In the genomic region with DNA sequence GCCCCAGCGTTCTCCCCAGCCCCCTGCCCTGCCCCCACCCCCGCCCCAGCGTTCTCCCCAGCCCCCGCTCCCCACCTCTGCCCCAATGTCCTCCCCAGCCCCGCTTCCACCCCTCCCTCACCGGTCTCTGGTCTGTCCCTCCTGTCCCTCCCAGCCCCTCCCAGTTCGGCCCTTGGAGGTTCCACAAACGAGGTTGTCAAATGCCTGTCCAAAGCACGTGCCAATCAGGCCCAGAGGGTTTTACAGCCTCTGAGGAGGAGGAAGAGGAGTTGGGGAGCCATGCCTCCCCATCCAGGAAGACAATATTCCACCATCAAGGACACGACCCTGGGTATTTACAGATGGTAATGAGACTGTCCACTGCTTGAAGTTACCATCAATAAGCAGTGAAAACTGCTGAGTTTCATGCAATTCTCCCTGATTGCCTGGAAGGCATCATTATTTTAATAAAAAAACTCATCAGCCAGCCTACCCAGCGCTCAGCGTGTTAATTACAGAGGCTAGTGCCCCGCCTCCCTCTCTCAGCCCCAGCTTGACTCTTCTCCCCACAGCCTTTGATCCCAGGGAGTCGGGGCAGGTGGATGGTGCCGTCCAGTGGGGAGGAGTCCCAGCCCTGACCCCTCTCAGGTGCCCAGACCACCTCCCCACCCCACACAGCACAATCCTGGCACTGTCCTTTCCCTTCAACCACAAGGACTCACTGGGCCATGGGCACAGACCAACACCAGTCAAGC, we compare ENCODE assay signal across 18 cellular contexts. TPM values are rescaled to one million over a fixed set of nuclear protein-coding genes. Genes with fewer than 3 reads are reported as not detected.
A peak's percentile ranks its signal among the peaks of the same experiment; 100 is the strongest.
DNase-seq lines count a peak whose midpoint lies in the region; ATAC-seq and TF ChIP-seq lines count a peak whose summit lies in the region.
"Had no signal": no experiment of that assay in that cellular context is flagged by ENCODE, and none has a peak within 500 bp of the region (broad histone marks: within the 10 kb centered on the region; RNA-seq: fewer than 3 reads in every experiment).

No MANE protein-coding gene starts in this region.

- intact Hi-C loops in cardiac septum (cut with DNase I): no loop called here
- intact Hi-C loops in Right ventricle myocardium inferior (cut with DNase I): no loop called here

- H3K4me3 Mint-ChIP-seq in activated naive CD8-positive, alpha-beta T cell treated with anti-CD3 and anti-CD28 coated beads for 36 hours: no peak overlapping the region
- H3K4me3 Mint-ChIP-seq: CD8-positive, alpha-beta T cell had no signal

- H3K9me3 ChIP-seq in Peyer's patch: no peaks in the 10 kb centered on the region
- H3K9me3 ChIP-seq: BLaER1 treated with 17β-estradiol and CSF1 and Interleukin-3, amounts not matched to agents 10 nM and 100 nM; HAP-1 had no signal

- no peaks in the 10 kb centered on the region for H3K4me1 Mint-ChIP-seq in activated naive CD8-positive, alpha-beta T cell treated with anti-CD3 and anti-CD28 coated beads for 36 hours

- H3K27ac Mint-ChIP-seq in activated naive CD8-positive, alpha-beta T cell treated with anti-CD3 and anti-CD28 coated beads for 36 hours: no peak overlapping the region
- H3K27ac Mint-ChIP-seq: CD8-positive, alpha-beta T cell had no signal

- H3K27me3 Mint-ChIP-seq in activated naive CD8-positive, alpha-beta T cell treated with anti-CD3 and anti-CD28 coated beads for 36 hours: peaks cover 16% of the 10 kb centered on the region

- H3K27me3 ChIP-seq in Peyer's patch: no peaks in the 10 kb centered on the region
- H3K27me3 ChIP-seq: BLaER1 treated with 17β-estradiol and CSF1 and Interleukin-3, amounts not matched to agents 10 nM and 100 nM had no signal

- no peak for TF ChIP-seq CTCF in Peyer's patch (IDR thresholded peaks at IDR 0.05)

- no peak overlapping the region for H3K27ac ChIP-seq in Peyer's patch
- H3K27ac ChIP-seq: BLaER1 treated with 17β-estradiol and CSF1 and Interleukin-3, amounts not matched to agents 10 nM and 100 nM had no signal

- no peaks in the 10 kb centered on the region for H3K36me3 ChIP-seq in Peyer's patch
- H3K36me3 ChIP-seq: BLaER1 treated with 17β-estradiol and CSF1 and Interleukin-3, amounts not matched to agents 10 nM and 100 nM; HAP-1 had no signal

- H3K4me3 ChIP-seq in Peyer's patch: no peak overlapping the region
- H3K4me3 ChIP-seq: BLaER1 treated with 17β-estradiol and CSF1 and Interleukin-3, amounts not matched to agents 10 nM and 100 nM; HAP-1 had no signal

- DNase-seq in cardiac septum (ENCODE audit: low spot score): peak; percentile 60
- no peak for DNase-seq in Right ventricle myocardium inferior (ENCODE audit: missing footprints)
- DNase-seq in Peyer's patch: peak in 2 of 3 donors; percentile 19 to 30
- peak; percentile 72 for DNase-seq in mesenteric fat pad (ENCODE audit: low spot score)
- DNase-seq in ureter (ENCODE audit: low spot score): peak; percentile 31
- DNase-seq in activated naive CD8-positive, alpha-beta T cell treated with anti-CD3 and anti-CD28 coated beads for 36 hours: no peak
- no peak for DNase-seq in NCI-H1436 treated with DMSO at 0.1 percent for 48 hours (lab: John Stamatoyannopoulos, UW)
- DNase-seq: CD8-positive, alpha-beta T cell; DMS79; IMR-90; NCI-H1048; NCI-H1694; NCI-H82; RPMI8226 had no signal

- no peaks in the 10 kb centered on the region for H3K9me3 Mint-ChIP-seq in activated naive CD8-positive, alpha-beta T cell treated with anti-CD3 and anti-CD28 coated beads for 36 hours
- H3K9me3 Mint-ChIP-seq: CD8-positive, alpha-beta T cell had no signal

- no peak for ATAC-seq in Right ventricle myocardium inferior
- ATAC-seq: CD8-positive, alpha-beta T cell had no signal

- no peaks in the 10 kb centered on the region for H3K4me1 ChIP-seq in Peyer's patch
- H3K4me1 ChIP-seq: HAP-1 had no signal

- TF ChIP-seq POLR2A in Peyer's patch (IDR thresholded peaks at IDR 0.05): no peak

- no peaks in the 10 kb centered on the region for H3K36me3 Mint-ChIP-seq in activated naive CD8-positive, alpha-beta T cell treated with anti-CD3 and anti-CD28 coated beads for 36 hours
- H3K36me3 Mint-ChIP-seq: CD8-positive, alpha-beta T cell had no signal

RNA-seq across cellular contexts. Expression of a gene that starts 30.6 kb away (rescaled TPM):
- total RNA-seq in cardiac septum (67.8 TPM), Right ventricle myocardium inferior (40.0 TPM), Peyer's patch (under 1 TPM in 1 of 4 donors, not detected in 3; 0.70 TPM), mesenteric fat pad (25.5 TPM), ureter (1.7 TPM)
- not detected for total RNA-seq in activated naive CD8-positive, alpha-beta T cell treated with anti-CD3 and anti-CD28 coated beads for 36 hours
- total RNA-seq: CD8-positive, alpha-beta T cell; IMR-90; MCF 10A; NCI-H460 had no signal

RNA-seq across cellular contexts. Expression of a gene that starts 55.6 kb away (rescaled TPM):
- total RNA-seq in cardiac septum: 0.89 TPM
- not detected for total RNA-seq in Right ventricle myocardium inferior
- 1 to 10 TPM in 2 of 4 donors, under 1 TPM in 1, not detected in 1; 0.54 to 3.1 (median 1.7) TPM for total RNA-seq in Peyer's patch
- not detected for total RNA-seq in mesenteric fat pad
- 0.86 TPM for total RNA-seq in ureter
- total RNA-seq in activated naive CD8-positive, alpha-beta T cell treated with anti-CD3 and anti-CD28 coated beads for 36 hours: not detected
- total RNA-seq: CD8-positive, alpha-beta T cell; IMR-90; MCF 10A had no signal

Comparison
In these comparisons a context has a peak if more than half of its experiments do, and no peak if none do; other contexts are left out.
1. DNase-seq: peak in cardiac septum (single experiment), Peyer's patch (2 of 3), mesenteric fat pad (single experiment) and ureter (single experiment); none in Right ventricle myocardium inferior (single experiment), activated naive CD8-positive, alpha-beta T cell treated with anti-CD3 and anti-CD28 coated beads for 36 hours (single experiment) and NCI-H1436 treated with DMSO at 0.1 percent for 48 hours (single experiment).